1 cellular context compared by ENCODE assay signal in the genomic region with DNA sequence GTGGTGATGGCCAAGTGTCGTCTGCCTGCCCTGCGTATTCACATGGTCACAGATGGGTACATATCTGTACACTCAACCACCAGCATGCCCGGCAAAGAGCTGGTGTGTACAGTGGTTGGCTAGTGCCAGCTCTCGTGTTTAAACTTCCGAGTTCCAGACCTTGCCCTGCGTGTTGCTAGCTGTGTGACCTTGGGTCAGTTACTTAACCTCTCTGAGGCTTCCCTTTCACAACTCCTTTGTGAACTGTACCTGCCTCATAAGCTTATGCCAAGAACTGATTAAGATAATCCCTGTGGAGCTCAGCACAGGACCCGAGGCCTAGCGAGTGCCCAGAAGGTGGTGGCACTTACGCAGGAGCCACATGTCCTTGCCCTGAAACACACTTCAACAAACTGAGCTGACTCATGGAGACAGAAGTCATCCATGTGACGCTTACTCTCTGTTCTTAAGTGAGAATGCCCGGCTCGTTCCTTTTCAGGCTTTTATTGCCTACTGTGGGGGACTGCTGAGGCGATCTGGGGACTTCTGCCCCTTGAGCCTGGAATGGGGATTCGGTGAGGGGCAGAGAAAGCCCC.
TF ChIP-seq lines count a peak whose summit lies in the region.

No MANE protein-coding gene starts in this region.

TF ChIP-seq in HepG2, 621 proteins besides CTCF, POLR2A, EP300 and RAD21 (continued from another document):
- TF ChIP-seq, protein P1, sequence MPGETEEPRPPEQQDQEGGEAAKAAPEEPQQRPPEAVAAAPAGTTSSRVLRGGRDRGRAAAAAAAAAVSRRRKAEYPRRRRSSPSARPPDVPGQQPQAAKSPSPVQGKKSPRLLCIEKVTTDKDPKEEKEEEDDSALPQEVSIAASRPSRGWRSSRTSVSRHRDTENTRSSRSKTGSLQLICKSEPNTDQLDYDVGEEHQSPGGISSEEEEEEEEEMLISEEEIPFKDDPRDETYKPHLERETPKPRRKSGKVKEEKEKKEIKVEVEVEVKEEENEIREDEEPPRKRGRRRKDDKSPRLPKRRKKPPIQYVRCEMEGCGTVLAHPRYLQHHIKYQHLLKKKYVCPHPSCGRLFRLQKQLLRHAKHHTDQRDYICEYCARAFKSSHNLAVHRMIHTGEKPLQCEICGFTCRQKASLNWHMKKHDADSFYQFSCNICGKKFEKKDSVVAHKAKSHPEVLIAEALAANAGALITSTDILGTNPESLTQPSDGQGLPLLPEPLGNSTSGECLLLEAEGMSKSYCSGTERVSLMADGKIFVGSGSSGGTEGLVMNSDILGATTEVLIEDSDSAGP (CRISPR knock-in tag; IDR thresholded peaks at IDR 0.05; ENCODE audit: borderline replicate concordance): peak; percentile 24; the same call in 1 of the 2 replicates
- TF ChIP-seq KLF15 (CRISPR knock-in tag; IDR thresholded peaks at IDR 0.05; ENCODE audit: borderline replicate concordance) (no peak), ZMYM3 (CRISPR knock-in tag; IDR thresholded peaks at IDR 0.05) (peak; percentile 38; the same call in 1 of the 2 replicates)
TF ChIP-seq in HepG2: peak in this region for 3.
